2 cellular contexts compared by ENCODE assay signal in genomic region chr2:149313512-149313972, GRCh38.
TF ChIP-seq lines count a peak whose summit lies in the region.

No MANE protein-coding gene starts in this region.

TF ChIP-seq in Ishikawa, 13 proteins besides CTCF, POLR2A, EP300 and RAD21 (continued from another document):
- no peak for TF ChIP-seq EGR1 (IDR thresholded peaks at IDR 0.05)
- no peak for TF ChIP-seq MAX (IDR thresholded peaks at IDR 0.05)
- TF ChIP-seq USF1 (IDR thresholded peaks at IDR 0.05), result no peak
- TF ChIP-seq ZBTB7A (IDR thresholded peaks at IDR 0.05; ENCODE audit: low read depth), result no peak
- TF ChIP-seq CEBPB (IDR thresholded peaks at IDR 0.05), result no peak
- no peak for TF ChIP-seq CREB1 (IDR thresholded peaks at IDR 0.05; ENCODE audit: low read depth)
TF ChIP-seq in Ishikawa: peak in this region for 0.

TF ChIP-seq in endothelial cell of umbilical vein, 7 proteins besides CTCF, POLR2A, EP300 and RAD21 (continued from another document):
- TF ChIP-seq GATA2 (IDR thresholded peaks at IDR 0.05; ENCODE audit: insufficient read depth, insufficient read length, low read depth, low read length), result no peak
- no peak for TF ChIP-seq JUN (IDR thresholded peaks at IDR 0.05; ENCODE audit: borderline replicate concordance, insufficient read depth, insufficient read length, low read depth)
- no peak for TF ChIP-seq MYC (IDR thresholded peaks at IDR 0.05; ENCODE audit: low read depth, low read length)
- TF ChIP-seq MAX (IDR thresholded peaks at IDR 0.05; ENCODE audit: insufficient read depth, insufficient read length), result no peak
